In genomic region chr19:47863514-47863936, GRCh38 we compare ENCODE assay signal across 8 cellular contexts. TPM values are rescaled to one million over a fixed set of nuclear protein-coding genes. Genes with fewer than 3 reads are reported as not detected.
A peak's percentile ranks its signal among the peaks of the same experiment; 100 is the strongest.
DNase-seq lines count a peak whose midpoint lies in the region; ATAC-seq and TF ChIP-seq lines count a peak whose summit lies in the region.

No MANE protein-coding gene starts in this region.

- intact Hi-C loops in PC-3 (cut with micrococcal nuclease) = loop anchor here (5.0 kb wide), 1 partner anchor 51 kb away; no protein-coding TSS in a partner anchor

- no peaks in the 10 kb centered on the region for H3K4me1 Mint-ChIP-seq in activated T-cell treated with anti-CD3 and anti-CD28 coated beads, Interleukin-2, amount 50 U/mL, for 4 hours (ENCODE audit: low read depth)
- peaks cover 0 to 5% of the 10 kb centered on the region in 2 donors for H3K4me1 Mint-ChIP-seq in natural killer cell treated with Interleukin-12 subunit alpha and Interleukin-12 subunit beta and Interleukin-15 and Interleukin-18, amount 100 ng/mL, for 72 hours (ENCODE audit: low read depth in 2 of 2)
- H3K4me1 Mint-ChIP-seq in stimulated activated memory B cell treated with anti-CD40 and anti-IgM and Interleukin-4, amounts not matched to agents 10 μg/mL and 1 μg/mL and 100 μg/mL, for 72 hours = no peaks in the 10 kb centered on the region

- peaks cover 22% of the 10 kb centered on the region for H3K27me3 Mint-ChIP-seq in activated T-cell treated with anti-CD3 and anti-CD28 coated beads, Interleukin-2, amount 50 U/mL, for 4 hours (ENCODE audit: low read depth)
- H3K27me3 Mint-ChIP-seq in natural killer cell treated with Interleukin-12 subunit alpha and Interleukin-12 subunit beta and Interleukin-15 and Interleukin-18, amount 100 ng/mL, for 72 hours = peaks cover 6 to 11% of the 10 kb centered on the region in 2 donors
- H3K27me3 Mint-ChIP-seq in stimulated activated memory B cell treated with anti-CD40 and anti-IgM and Interleukin-4, amounts not matched to agents 10 μg/mL and 1 μg/mL and 100 μg/mL, for 72 hours = peaks cover 22% of the 10 kb centered on the region

- BruUV-seq in PC-3 (replicated peaks; lab: Mats Ljungman, UMichigan) = no TSS peak

- no peaks in the 10 kb centered on the region for H3F3A ChIP-seq in PC-3 (ENCODE audit: low read length, unreplicated experiment)

- H3K27me3 ChIP-seq in HUES48 (ENCODE audit: control insufficient read depth, insufficient read depth, low read length) = no peaks in the 10 kb centered on the region
- no peaks in the 10 kb centered on the region for H3K27me3 ChIP-seq in PC-3 (ENCODE audit: low read length)

- H2AFZ ChIP-seq in PC-3 (ENCODE audit: low read length) = 0 out of 2 replicates have a peak overlapping the region, but pooled peaks have one; percentile 57

- no peaks in the 10 kb centered on the region for H4K20me1 ChIP-seq in PC-3 (ENCODE audit: low read length)

- ATAC-seq in PC-3 = peak; percentile 98
- ATAC-seq in activated T-cell treated with anti-CD3 and anti-CD28 coated beads, Interleukin-2, amount 50 U/mL, for 4 hours = peak; percentile 98
- ATAC-seq in natural killer cell treated with Interleukin-12 subunit alpha and Interleukin-12 subunit beta and Interleukin-15 and Interleukin-18, amount 100 ng/mL, for 72 hours = peak; percentile 84
- ATAC-seq in stimulated activated memory B cell treated with anti-CD40 and anti-IgM and Interleukin-4, amounts not matched to agents 10 μg/mL and 1 μg/mL and 100 μg/mL, for 72 hours = peak; percentile 83
- ATAC-seq in HG03097 (IDR thresholded peaks at IDR 0.05; ENCODE audit: low FRiP score, unreplicated experiment) = no peak

- H3K9me3 Mint-ChIP-seq in activated T-cell treated with anti-CD3 and anti-CD28 coated beads, Interleukin-2, amount 50 U/mL, for 4 hours = no peaks in the 10 kb centered on the region
- H3K9me3 Mint-ChIP-seq in natural killer cell treated with Interleukin-12 subunit alpha and Interleukin-12 subunit beta and Interleukin-15 and Interleukin-18, amount 100 ng/mL, for 72 hours = no peaks in the 10 kb centered on the region
- peaks cover 4% of the 10 kb centered on the region for H3K9me3 Mint-ChIP-seq in stimulated activated memory B cell treated with anti-CD40 and anti-IgM and Interleukin-4, amounts not matched to agents 10 μg/mL and 1 μg/mL and 100 μg/mL, for 72 hours

- no peak overlapping the region for H3K27ac Mint-ChIP-seq in natural killer cell treated with Interleukin-12 subunit alpha and Interleukin-12 subunit beta and Interleukin-15 and Interleukin-18, amount 100 ng/mL, for 72 hours
- H3K27ac Mint-ChIP-seq in stimulated activated memory B cell treated with anti-CD40 and anti-IgM and Interleukin-4, amounts not matched to agents 10 μg/mL and 1 μg/mL and 100 μg/mL, for 72 hours = no peak overlapping the region

- no peaks in the 10 kb centered on the region for H3K79me2 ChIP-seq in PC-3 (ENCODE audit: low read length)

- TF ChIP-seq CTCF in PC-3 (conservative IDR thresholded peaks at IDR 0.05; ENCODE audit: low read depth, low read length) = peak; percentile 89

- peak; percentile 72 for DNase-seq in COLO829 (ENCODE audit: low spot score)
- peak; percentile 79 for DNase-seq in PC-3
- DNase-seq in activated T-cell treated with anti-CD3 and anti-CD28 coated beads, Interleukin-2, amount 50 U/mL, for 4 hours = peak; percentile 85
- peak; percentile 52 for DNase-seq in fibroblast of gingiva (ENCODE audit: low read depth)
- DNase-seq in natural killer cell treated with Interleukin-12 subunit alpha and Interleukin-12 subunit beta and Interleukin-15 and Interleukin-18, amount 100 ng/mL, for 72 hours (ENCODE audit: low spot score) = peak; percentile 81

- no peak overlapping the region for H3K4me3 Mint-ChIP-seq in activated T-cell treated with anti-CD3 and anti-CD28 coated beads, Interleukin-2, amount 50 U/mL, for 4 hours
- no peak overlapping the region for H3K4me3 Mint-ChIP-seq in natural killer cell treated with Interleukin-12 subunit alpha and Interleukin-12 subunit beta and Interleukin-15 and Interleukin-18, amount 100 ng/mL, for 72 hours
- no peak overlapping the region for H3K4me3 Mint-ChIP-seq in stimulated activated memory B cell treated with anti-CD40 and anti-IgM and Interleukin-4, amounts not matched to agents 10 μg/mL and 1 μg/mL and 100 μg/mL, for 72 hours

- H3K27ac ChIP-seq in HUES48 (ENCODE audit: low read depth, low read length) (peak overlapping the region; percentile 76), PC-3 (ENCODE audit: low read length) (no peak overlapping the region)

- H3K9me3 ChIP-seq in HUES48 (ENCODE audit: control insufficient read depth, insufficient read depth, low read length) (no peaks in the 10 kb centered on the region), PC-3 (ENCODE audit: low read length) (no peaks in the 10 kb centered on the region)

- no peaks in the 10 kb centered on the region for H3K36me3 Mint-ChIP-seq in activated T-cell treated with anti-CD3 and anti-CD28 coated beads, Interleukin-2, amount 50 U/mL, for 4 hours (ENCODE audit: insufficient read depth)
- H3K36me3 Mint-ChIP-seq in natural killer cell treated with Interleukin-12 subunit alpha and Interleukin-12 subunit beta and Interleukin-15 and Interleukin-18, amount 100 ng/mL, for 72 hours = no peaks in the 10 kb centered on the region
- peaks cover 6% of the 10 kb centered on the region for H3K36me3 Mint-ChIP-seq in stimulated activated memory B cell treated with anti-CD40 and anti-IgM and Interleukin-4, amounts not matched to agents 10 μg/mL and 1 μg/mL and 100 μg/mL, for 72 hours

- CTCF ChIA-PET in PC-3 (lab: Charles Lee) = no interaction called here

- H3K4me1 ChIP-seq in HUES48 (ENCODE audit: control insufficient read depth, insufficient read depth, low read length) = peaks cover 5% of the 10 kb centered on the region
- no peaks in the 10 kb centered on the region for H3K4me1 ChIP-seq in PC-3 (ENCODE audit: insufficient read depth, low read length)

- H3K4me3 ChIP-seq in HUES48 (ENCODE audit: low read depth, low read length) = no peak overlapping the region
- H3K4me3 ChIP-seq in PC-3 (ENCODE audit: low read length) = no peak overlapping the region

- H3K36me3 ChIP-seq in HUES48 (ENCODE audit: control insufficient read depth, insufficient read depth, low read length) (no peaks in the 10 kb centered on the region), PC-3 (ENCODE audit: low read depth, low read length) (no peaks in the 10 kb centered on the region; the same call in 1 of the 2 replicates)

- POLR2A ChIA-PET in PC-3 (lab: Charles Lee; ENCODE audit: unreplicated experiment) = no interaction called here

- H3K4me2 ChIP-seq in PC-3 (ENCODE audit: low read length) = no peak overlapping the region

- H3K9ac ChIP-seq in HUES48 (ENCODE audit: low read depth, low read length) (0 out of 2 replicates have a peak overlapping the region, but pooled peaks have one; percentile 18), PC-3 (ENCODE audit: low read length) (no peak overlapping the region)

- no peaks in the 10 kb centered on the region for H3K9me2 ChIP-seq in PC-3 (replicated peaks; ENCODE audit: low read length)

RNA-seq across cellular contexts. Expression of gene TPRX2, which starts 4.5 kb away (rescaled TPM):
- not detected in 2 replicates for total RNA-seq in PC-3 (2014; rRNA removed)
- not detected for total RNA-seq in activated T-cell treated with anti-CD3 and anti-CD28 coated beads, Interleukin-2, amount 50 U/mL, for 4 hours
- not detected for total RNA-seq in natural killer cell treated with Interleukin-12 subunit alpha and Interleukin-12 subunit beta and Interleukin-15 and Interleukin-18, amount 100 ng/mL, for 72 hours

RNA-seq across cellular contexts. Expression of gene SULT2A1, which starts 22.6 kb away (rescaled TPM):
- not detected in 2 replicates for total RNA-seq in PC-3 (2014; rRNA removed)
- under 1 TPM; 0.10 to 0.16 (median 0.11) TPM for total RNA-seq in activated T-cell treated with anti-CD3 and anti-CD28 coated beads, Interleukin-2, amount 50 U/mL, for 4 hours
- not detected for total RNA-seq in natural killer cell treated with Interleukin-12 subunit alpha and Interleukin-12 subunit beta and Interleukin-15 and Interleukin-18, amount 100 ng/mL, for 72 hours

RNA-seq across cellular contexts. Expression of gene CRX, which starts 41.8 kb away (rescaled TPM):
- total RNA-seq in PC-3 (2014; rRNA removed) = not detected in 2 replicates
- not detected for total RNA-seq in activated T-cell treated with anti-CD3 and anti-CD28 coated beads, Interleukin-2, amount 50 U/mL, for 4 hours
- not detected for total RNA-seq in natural killer cell treated with Interleukin-12 subunit alpha and Interleukin-12 subunit beta and Interleukin-15 and Interleukin-18, amount 100 ng/mL, for 72 hours

RNA-seq across cellular contexts. Expression of gene TPRX1, which starts 59.2 kb away (rescaled TPM):
- total RNA-seq in PC-3 (2014; rRNA removed) = not detected in 2 replicates
- not detected for total RNA-seq in activated T-cell treated with anti-CD3 and anti-CD28 coated beads, Interleukin-2, amount 50 U/mL, for 4 hours
- not detected for total RNA-seq in natural killer cell treated with Interleukin-12 subunit alpha and Interleukin-12 subunit beta and Interleukin-15 and Interleukin-18, amount 100 ng/mL, for 72 hours
